Comparison of ENCODE assay signal across 10 cellular contexts in the genomic region with DNA sequence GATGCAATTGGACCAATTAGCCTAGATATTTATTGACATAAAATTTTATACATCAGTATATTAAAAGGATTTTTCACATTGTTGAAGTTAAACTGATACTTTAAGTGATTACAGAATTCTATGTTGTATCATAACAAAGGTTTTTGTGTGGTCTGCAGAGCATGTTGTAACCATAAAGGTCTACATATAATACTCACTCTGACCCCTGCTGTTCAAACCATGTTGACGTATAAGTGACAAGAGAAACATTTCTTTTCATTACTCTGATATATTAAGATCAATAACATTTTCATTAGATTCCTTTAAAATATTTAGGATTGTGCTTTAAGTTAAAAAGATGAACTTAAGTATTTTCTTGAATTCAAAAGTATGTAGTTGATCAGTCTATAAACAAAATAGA.
DNase-seq lines count a peak whose midpoint lies in the region; ATAC-seq and TF ChIP-seq lines count a peak whose summit lies in the region.
"Had no signal": no experiment of that assay in that cellular context is flagged by ENCODE, and none has a peak within 500 bp of the region (broad histone marks: within the 10 kb centered on the region; RNA-seq: fewer than 3 reads in every experiment).

No MANE protein-coding gene starts in this region.

- H3K36me3 Mint-ChIP-seq in activated CD8-positive, alpha-beta T cell treated with anti-CD3 and anti-CD28 coated beads for 36 hours (ENCODE audit: low read depth), result no peaks in the 10 kb centered on the region
- no peaks in the 10 kb centered on the region for H3K36me3 Mint-ChIP-seq in activated CD8-positive, alpha-beta T cell treated with anti-CD3 and anti-CD28 coated beads, Interleukin-2, amount 10 ng/mL, durations not matched to agents 7 days and 5 days (ENCODE audit: low read depth)
- H3K36me3 Mint-ChIP-seq in progenitor cell of endocrine pancreas (ENCODE audit: insufficient read depth), result no peaks in the 10 kb centered on the region
- H3K36me3 Mint-ChIP-seq: CD8-positive, alpha-beta memory T cell had no signal

- CTCF ChIA-PET in activated CD8-positive, alpha-beta T cell treated with anti-CD3 and anti-CD28 coated beads for 36 hours (lab: Charles Lee), result interaction anchor here (0.8 to 2.2 kb wide), 4 partner anchors 23 to 70 kb away, joined by 3 to 9 read pairs (median 4); no protein-coding TSS in a partner anchor
- CTCF ChIA-PET in activated CD8-positive, alpha-beta T cell treated with anti-CD3 and anti-CD28 coated beads, Interleukin-2, amount 10 ng/mL, durations not matched to agents 7 days and 5 days (lab: Charles Lee), result interaction anchor here (2.3 kb wide), 1 partner anchor 60 kb away, joined by 6 read pairs; no protein-coding TSS in a partner anchor

- H3K9me3 Mint-ChIP-seq in activated CD8-positive, alpha-beta T cell treated with anti-CD3 and anti-CD28 coated beads for 36 hours, result no peaks in the 10 kb centered on the region
- no peaks in the 10 kb centered on the region for H3K9me3 Mint-ChIP-seq in activated CD8-positive, alpha-beta T cell treated with anti-CD3 and anti-CD28 coated beads, Interleukin-2, amount 10 ng/mL, durations not matched to agents 7 days and 5 days (ENCODE audit: insufficient read depth)
- H3K9me3 Mint-ChIP-seq in progenitor cell of endocrine pancreas (ENCODE audit: low read depth), result no peaks in the 10 kb centered on the region
- H3K9me3 Mint-ChIP-seq: CD8-positive, alpha-beta memory T cell had no signal

- H3K4me3 Mint-ChIP-seq in activated CD8-positive, alpha-beta T cell treated with anti-CD3 and anti-CD28 coated beads for 36 hours, result no peak overlapping the region
- no peak overlapping the region for H3K4me3 Mint-ChIP-seq in activated CD8-positive, alpha-beta T cell treated with anti-CD3 and anti-CD28 coated beads, Interleukin-2, amount 10 ng/mL, durations not matched to agents 7 days and 5 days
- no peak overlapping the region for H3K4me3 Mint-ChIP-seq in progenitor cell of endocrine pancreas (ENCODE audit: low read depth)
- H3K4me3 Mint-ChIP-seq: CD8-positive, alpha-beta memory T cell had no signal

- H3K27ac Mint-ChIP-seq in activated CD8-positive, alpha-beta T cell treated with anti-CD3 and anti-CD28 coated beads for 36 hours, result no peak overlapping the region
- H3K27ac Mint-ChIP-seq in activated CD8-positive, alpha-beta T cell treated with anti-CD3 and anti-CD28 coated beads, Interleukin-2, amount 10 ng/mL, durations not matched to agents 7 days and 5 days, result no peak overlapping the region
- no peak overlapping the region for H3K27ac Mint-ChIP-seq in progenitor cell of endocrine pancreas
- H3K27ac Mint-ChIP-seq: CD8-positive, alpha-beta memory T cell had no signal

- no peaks in the 10 kb centered on the region for H3K27me3 Mint-ChIP-seq in activated CD8-positive, alpha-beta T cell treated with anti-CD3 and anti-CD28 coated beads for 36 hours
- H3K27me3 Mint-ChIP-seq in activated CD8-positive, alpha-beta T cell treated with anti-CD3 and anti-CD28 coated beads, Interleukin-2, amount 10 ng/mL, durations not matched to agents 7 days and 5 days (ENCODE audit: low read depth), result peaks cover 3% of the 10 kb centered on the region
- H3K27me3 Mint-ChIP-seq in progenitor cell of endocrine pancreas, result no peaks in the 10 kb centered on the region

- ATAC-seq in activated CD8-positive, alpha-beta T cell treated with anti-CD3 and anti-CD28 coated beads for 36 hours, result no peak
- no peak for ATAC-seq in activated CD8-positive, alpha-beta T cell treated with anti-CD3 and anti-CD28 coated beads, Interleukin-2, amount 10 ng/mL, durations not matched to agents 7 days and 5 days
- ATAC-seq in GM18858 (IDR thresholded peaks at IDR 0.05; ENCODE audit: unreplicated experiment), result no peak

- peak; percentile 32 for TF ChIP-seq CTCF in activated CD8-positive, alpha-beta T cell treated with anti-CD3 and anti-CD28 coated beads for 36 hours (IDR thresholded peaks at IDR 0.05)
- peak; percentile 23 for TF ChIP-seq CTCF in progenitor cell of endocrine pancreas (IDR thresholded peaks at IDR 0.05; ENCODE audit: unreplicated experiment)

- POLR2A ChIA-PET in activated CD8-positive, alpha-beta T cell treated with anti-CD3 and anti-CD28 coated beads for 36 hours (lab: Charles Lee), result no interaction called here
- POLR2A ChIA-PET in activated CD8-positive, alpha-beta T cell treated with anti-CD3 and anti-CD28 coated beads, Interleukin-2, amount 10 ng/mL, durations not matched to agents 7 days and 5 days (lab: Charles Lee), result no interaction called here

- peak; percentile 11 for DNase-seq in activated CD8-positive, alpha-beta T cell treated with anti-CD3 and anti-CD28 coated beads for 36 hours
- DNase-seq in activated CD8-positive, alpha-beta T cell treated with anti-CD3 and anti-CD28 coated beads, Interleukin-2, amount 10 ng/mL, durations not matched to agents 7 days and 5 days, result no peak
- DNase-seq in HT-29 (ENCODE audit: low spot score) (peak; percentile 66), SW480 (ENCODE audit: low spot score) (peak; percentile 49), progenitor cell of endocrine pancreas (ENCODE audit: low spot score, unreplicated experiment) (no peak), substantia nigra (lab: John Stamatoyannopoulos, UW) (no peak)
- no peak for DNase-seq in stimulated activated naive CD4-positive, alpha-beta T cell treated with Interleukin-2 at 50 U/mL for 16 hours (lab: John Stamatoyannopoulos, UW)
- DNase-seq: ovary had no signal

- H3K4me1 Mint-ChIP-seq in activated CD8-positive, alpha-beta T cell treated with anti-CD3 and anti-CD28 coated beads for 36 hours (ENCODE audit: low read depth), result no peaks in the 10 kb centered on the region
- H3K4me1 Mint-ChIP-seq in activated CD8-positive, alpha-beta T cell treated with anti-CD3 and anti-CD28 coated beads, Interleukin-2, amount 10 ng/mL, durations not matched to agents 7 days and 5 days (ENCODE audit: low read depth), result no peaks in the 10 kb centered on the region
- peaks cover 2% of the 10 kb centered on the region for H3K4me1 Mint-ChIP-seq in progenitor cell of endocrine pancreas (ENCODE audit: low read depth)
- H3K4me1 Mint-ChIP-seq: CD8-positive, alpha-beta memory T cell had no signal

- intact Hi-C loops in activated CD8-positive, alpha-beta T cell treated with anti-CD3 and anti-CD28 coated beads for 36 hours (cut with micrococcal nuclease), result loop anchor here (5.0 kb wide), 1 partner anchor 58 kb away; no protein-coding TSS in a partner anchor

- no peak overlapping the region for H3K27ac ChIP-seq in substantia nigra (ENCODE audit: low read depth, low read length, poor library complexity, severe bottlenecking)
- H3K27ac ChIP-seq: ovary had no signal

Comparison
In these comparisons a context has a peak if more than half of its experiments do, and no peak if none do; other contexts are left out.
1. DNase-seq: peak in activated CD8-positive, alpha-beta T cell treated with anti-CD3 and anti-CD28 coated beads for 36 hours (single experiment), HT-29 (single experiment) and SW480 (single experiment); none in activated CD8-positive, alpha-beta T cell treated with anti-CD3 and anti-CD28 coated beads, Interleukin-2, amount 10 ng/mL, durations not matched to agents 7 days and 5 days (single experiment), progenitor cell of endocrine pancreas (single experiment), stimulated activated naive CD4-positive, alpha-beta T cell treated with Interleukin-2 at 50 U/mL for 16 hours (single experiment) and substantia nigra (0 of 49).